ENCODE assay signal across 16 cellular contexts in genomic region chr12:96882862-96883261, GRCh38. TPM values are rescaled to one million over a fixed set of nuclear protein-coding genes. Genes with fewer than 3 reads are reported as not detected.
DNase-seq lines count a peak whose midpoint lies in the region; ATAC-seq and TF ChIP-seq lines count a peak whose summit lies in the region.
"Had no signal": no experiment of that assay in that cellular context is flagged by ENCODE, and none has a peak within 500 bp of the region (broad histone marks: within the 10 kb centered on the region; RNA-seq: fewer than 3 reads in every experiment).

No MANE protein-coding gene starts in this region.

- no peak for ATAC-seq in GM21360 (IDR thresholded peaks at IDR 0.05; ENCODE audit: unreplicated experiment)
- no peak for ATAC-seq in gastroesophageal sphincter
- no peak for ATAC-seq in HG03432 (IDR thresholded peaks at IDR 0.05; ENCODE audit: unreplicated experiment)

- H3K27me3 ChIP-seq in adipocyte (replicated peaks; ENCODE audit: control insufficient read depth, insufficient read depth, low read length): no peaks in the 10 kb centered on the region
- H3K27me3 ChIP-seq in gastroesophageal sphincter: no peaks in the 10 kb centered on the region

- intact Hi-C loops in activated naive CD4-positive, alpha-beta T cell treated with anti-CD3 and anti-CD28 coated beads for 36 hours (cut with micrococcal nuclease): no loop called here

- TF ChIP-seq EP300 in gastroesophageal sphincter (IDR thresholded peaks at IDR 0.05): no peak

- no peaks in the 10 kb centered on the region for H3K36me3 ChIP-seq in adipocyte (ENCODE audit: control insufficient read depth, insufficient read depth, low read length, severe bottlenecking)
- H3K36me3 ChIP-seq in gastroesophageal sphincter: no peaks in the 10 kb centered on the region

- no peak for TF ChIP-seq CTCF in fibroblast of pulmonary artery (IDR thresholded peaks at IDR 0.05; ENCODE audit: low read length, missing control alignments)
- TF ChIP-seq CTCF in gastroesophageal sphincter (IDR thresholded peaks at IDR 0.05): no peak

- no peak overlapping the region for H3K9ac ChIP-seq in adipocyte (ENCODE audit: low read length)

- no peaks in the 10 kb centered on the region for H3K4me1 Mint-ChIP-seq in activated naive CD4-positive, alpha-beta T cell treated with anti-CD3 and anti-CD28 coated beads for 36 hours (ENCODE audit: low read depth)

- H3K27ac ChIP-seq in gastroesophageal sphincter: no peak overlapping the region

- no peak overlapping the region for H3K27ac Mint-ChIP-seq in activated naive CD4-positive, alpha-beta T cell treated with anti-CD3 and anti-CD28 coated beads for 36 hours
- H3K27ac Mint-ChIP-seq: dendritic cell treated with granulocyte-macrophage colony-stimulating factor and Interleukin-4, amounts not matched to agents 40 ng/mL and 50 ng/mL, for 4 days; nephron progenitor cell; T-helper 2 cell treated with Interferon-gamma antibody and Interleukin-4, amounts not matched to agents 5 μg/mL and 100 μg/mL, for 36 hours had no signal

- H3K9me3 Mint-ChIP-seq in activated naive CD4-positive, alpha-beta T cell treated with anti-CD3 and anti-CD28 coated beads for 36 hours: no peaks in the 10 kb centered on the region
- H3K9me3 Mint-ChIP-seq: dendritic cell treated with granulocyte-macrophage colony-stimulating factor and Interleukin-4, amounts not matched to agents 40 ng/mL and 50 ng/mL, for 4 days; T-helper 2 cell treated with Interferon-gamma antibody and Interleukin-4, amounts not matched to agents 5 μg/mL and 100 μg/mL, for 36 hours had no signal

- peak; percentile 8 for DNase-seq in activated naive CD4-positive, alpha-beta T cell treated with anti-CD3 and anti-CD28 coated beads for 36 hours
- DNase-seq in activated naive CD4-positive, alpha-beta T cell treated with anti-CD3 and anti-CD28 coated beads, Interleukin-2, amount 50 U/mL, for 16 hours: no peak
- peak; percentile 62 for DNase-seq in adipocyte (ENCODE audit: low read depth)
- DNase-seq in fibroblast of pulmonary artery (ENCODE audit: low read depth): peak; percentile 73
- no peak for DNase-seq in NCI-H2107 (lab: John Stamatoyannopoulos, UW)
- DNase-seq: activated CD4-positive, alpha-beta T cell treated with anti-CD3 and anti-CD28 coated beads, Interleukin-2, amount 50 U/mL, for 4 hours; Karpas-422; NCI-H1930; nephron progenitor cell; retina; RPMI8226 had no signal

- peaks cover 2% of the 10 kb centered on the region for H3K27me3 Mint-ChIP-seq in activated naive CD4-positive, alpha-beta T cell treated with anti-CD3 and anti-CD28 coated beads for 36 hours (ENCODE audit: low read depth)
- H3K27me3 Mint-ChIP-seq: dendritic cell treated with granulocyte-macrophage colony-stimulating factor and Interleukin-4, amounts not matched to agents 40 ng/mL and 50 ng/mL, for 4 days had no signal

- H3K4me3 ChIP-seq in adipocyte (ENCODE audit: low read length) (no peak overlapping the region), fibroblast of pulmonary artery (replicated peaks; ENCODE audit: low read depth, low read length) (no peak overlapping the region), gastroesophageal sphincter (no peak overlapping the region)

- CTCF ChIA-PET in activated naive CD4-positive, alpha-beta T cell treated with anti-CD3 and anti-CD28 coated beads for 36 hours (lab: Charles Lee): no interaction called here

- H3K4me3 Mint-ChIP-seq in activated naive CD4-positive, alpha-beta T cell treated with anti-CD3 and anti-CD28 coated beads for 36 hours: no peak overlapping the region
- H3K4me3 Mint-ChIP-seq: dendritic cell treated with granulocyte-macrophage colony-stimulating factor and Interleukin-4, amounts not matched to agents 40 ng/mL and 50 ng/mL, for 4 days; nephron progenitor cell; T-helper 2 cell treated with Interferon-gamma antibody and Interleukin-4, amounts not matched to agents 5 μg/mL and 100 μg/mL, for 36 hours had no signal

- WGBS in gastroesophageal sphincter (ENCODE audit: low coverage in 1 of 2), 2 donors: 29 to 30% methylated on average over 2 of the region's 2 CpGs

- H3K36me3 Mint-ChIP-seq in activated naive CD4-positive, alpha-beta T cell treated with anti-CD3 and anti-CD28 coated beads for 36 hours (ENCODE audit: low read depth): no peaks in the 10 kb centered on the region

- H3K9me3 ChIP-seq in adipocyte (ENCODE audit: control insufficient read depth, low read length) (peaks cover 6% of the 10 kb centered on the region), gastroesophageal sphincter (no peaks in the 10 kb centered on the region)

- H3K4me1 ChIP-seq in adipocyte (ENCODE audit: control insufficient read depth, insufficient read depth, low read length) (no peaks in the 10 kb centered on the region), gastroesophageal sphincter (peaks cover 0 to 8% (median 3%) of the 10 kb centered on the region in 3 donors)

- no peak for TF ChIP-seq POLR2A in gastroesophageal sphincter (IDR thresholded peaks at IDR 0.05)

RNA-seq across cellular contexts. Expression of gene NEDD1, which starts 24.2 kb away (rescaled TPM):
- 10 to 100 TPM; 61.8 to 63.8 TPM for total RNA-seq in activated naive CD4-positive, alpha-beta T cell treated with anti-CD3 and anti-CD28 coated beads for 36 hours
- total RNA-seq in gastroesophageal sphincter: 10 to 100 TPM; 20.9 to 29.1 (median 22.4) TPM

Comparison
In these comparisons a context has a peak if more than half of its experiments do, and no peak if none do; other contexts are left out.
1. DNase-seq: peak in activated naive CD4-positive, alpha-beta T cell treated with anti-CD3 and anti-CD28 coated beads for 36 hours (single experiment), adipocyte (single experiment) and fibroblast of pulmonary artery (single experiment); none in activated naive CD4-positive, alpha-beta T cell treated with anti-CD3 and anti-CD28 coated beads, Interleukin-2, amount 50 U/mL, for 16 hours (single experiment) and NCI-H2107 (single experiment).